In the genomic region with DNA sequence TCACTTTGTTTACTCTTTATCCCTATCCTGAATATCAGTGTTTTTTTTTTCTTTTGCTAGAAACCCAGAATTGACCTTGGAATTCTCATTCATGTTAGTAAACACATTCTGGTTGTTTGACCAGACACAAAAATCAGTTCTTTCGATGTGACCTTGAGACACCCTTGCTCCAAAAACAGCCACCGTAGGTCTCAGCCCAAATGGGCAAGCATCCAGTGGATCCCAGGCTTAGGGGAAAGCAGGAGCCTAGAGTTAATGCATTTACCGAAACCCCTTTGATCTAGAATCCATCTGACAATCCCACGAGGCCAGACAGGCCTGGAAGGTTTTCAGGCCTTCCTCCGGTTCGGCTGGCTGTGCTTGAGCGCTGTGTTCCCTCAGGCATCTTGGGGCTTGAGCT, we compare ENCODE assay signal across 15 cellular contexts. TPM values are rescaled to one million over a fixed set of nuclear protein-coding genes. Genes with fewer than 3 reads are reported as not detected.
DNase-seq lines count a peak whose midpoint lies in the region; ATAC-seq and TF ChIP-seq lines count a peak whose summit lies in the region.
"Had no signal": no experiment of that assay in that cellular context is flagged by ENCODE, and none has a peak within 500 bp of the region (broad histone marks: within the 10 kb centered on the region; RNA-seq: fewer than 3 reads in every experiment).

No MANE protein-coding gene starts in this region.

- no peak for ATAC-seq in GM19328 (IDR thresholded peaks at IDR 0.05; ENCODE audit: unreplicated experiment)
- no peak for ATAC-seq in HG02938 (IDR thresholded peaks at IDR 0.05; ENCODE audit: unreplicated experiment)

- no peaks in the 10 kb centered on the region for H3K36me3 ChIP-seq in right atrium auricular region
- no peaks in the 10 kb centered on the region for H3K36me3 ChIP-seq in parathyroid adenoma (ENCODE audit: control insufficient read depth, insufficient read depth, low read length)
- H3K36me3 ChIP-seq in neuronal stem cell (replicated peaks in 1 of 2; ENCODE audit: control insufficient read depth in 2 of 2, insufficient read depth in 2 of 2, low read length in 2 of 2): no peaks in the 10 kb centered on the region
- H3K36me3 ChIP-seq: transverse colon had no signal

- H4K5ac ChIP-seq in H9 (ENCODE audit: insufficient read length, low read depth, low read length): no peak overlapping the region

- no CpG with 5 or more reads among the region's 7 CpGs for WGBS in H9 (ENCODE audit: extremely low coverage, insufficient read length, low lambda C conversion rate)
- WGBS in neuronal stem cell (ENCODE audit: extremely low coverage in 2 of 2, insufficient read length in 2 of 2, insufficient replicate concordance in 1 of 2), 2 donors: no CpG with 5 or more reads among the region's 7 CpGs

- H2BK20ac ChIP-seq in H9 (ENCODE audit: low read depth, low read length, poor library complexity, severe bottlenecking): no peak overlapping the region

- TF ChIP-seq CTCF in H9 (conservative IDR thresholded peaks at IDR 0.05) (no peak), right atrium auricular region (IDR thresholded peaks at IDR 0.05) (no peak), parathyroid adenoma (IDR thresholded peaks at IDR 0.05) (no peak)

- H3K23me2 ChIP-seq in H9 (ENCODE audit: insufficient read length, low read depth, low read length, poor library complexity, severe bottlenecking): no peaks in the 10 kb centered on the region

- H2BK120ac ChIP-seq in H9 (ENCODE audit: low read depth, low read length, poor library complexity, severe bottlenecking) (no peak overlapping the region), neuronal stem cell (ENCODE audit: low read depth, low read length) (no peak overlapping the region)

- H4K8ac ChIP-seq in H9 (replicated peaks; ENCODE audit: insufficient read length, low read depth, low read length) (no peak overlapping the region), neuronal stem cell (ENCODE audit: low read depth, low read length) (no peak overlapping the region)

- no peak overlapping the region for H3K4me3 Mint-ChIP-seq in H9
- H3K4me3 Mint-ChIP-seq: CD4-positive, alpha-beta memory T cell had no signal

- H2AFZ ChIP-seq in H9 (ENCODE audit: low read length): no peak overlapping the region
- H2AFZ ChIP-seq in parathyroid adenoma: peak overlapping the region; percentile 25
- H2AFZ ChIP-seq in neuronal stem cell (ENCODE audit: low read length): no peak overlapping the region

- H3K9ac ChIP-seq in H9 (ENCODE audit: extremely low read depth, insufficient read length, low read length) (no peak overlapping the region), parathyroid adenoma (no peak overlapping the region), neuronal stem cell (ENCODE audit: low read depth, low read length, poor library complexity) (no peak overlapping the region)

- H3K23ac ChIP-seq in H9 (ENCODE audit: insufficient read length, low read depth, low read length) (no peak overlapping the region), neuronal stem cell (ENCODE audit: low read depth, low read length, poor library complexity) (no peak overlapping the region)

- H2AK5ac ChIP-seq in H9 (ENCODE audit: insufficient read length, low read length): no peak overlapping the region
- H2AK5ac ChIP-seq in neuronal stem cell (ENCODE audit: low read depth, low read length): no peak overlapping the region

- peaks cover 0 to 3% of the 10 kb centered on the region in 2 experiments; a peak in 2 of 5 replicates for H3K9me3 Mint-ChIP-seq in H9

- H3K79me1 ChIP-seq in H9 (ENCODE audit: insufficient read depth, low read depth, low read length, poor library complexity, severe bottlenecking): no peaks in the 10 kb centered on the region
- H3K79me1 ChIP-seq in neuronal stem cell (ENCODE audit: low read depth, low read length): no peaks in the 10 kb centered on the region

- H3K14ac ChIP-seq in H9 (ENCODE audit: insufficient read depth, low read length) (no peak overlapping the region), neuronal stem cell (ENCODE audit: low read length) (no peak overlapping the region)

- no peaks in the 10 kb centered on the region for H3K4me1 ChIP-seq in H9 (ENCODE audit: insufficient read depth, low read length)
- peaks cover 0 to 5% of the 10 kb centered on the region in 2 donors for H3K4me1 ChIP-seq in right atrium auricular region
- no peaks in the 10 kb centered on the region for H3K4me1 ChIP-seq in parathyroid adenoma
- H3K4me1 ChIP-seq in neuronal stem cell (ENCODE audit: control insufficient read depth in 2 of 2, insufficient read depth in 1 of 2, low read depth in 1 of 2, low read length in 2 of 2): peaks cover 0 to 10% of the 10 kb centered on the region in 2 donors
- H3K4me1 ChIP-seq: transverse colon had no signal

- H3K27ac ChIP-seq in H9 (ENCODE audit: insufficient read length, low read depth, low read length) (no peak overlapping the region), right atrium auricular region (peak overlapping the region in 1 of 2 donors; percentile 52), parathyroid adenoma (no peak overlapping the region), neuronal stem cell (replicated peaks; ENCODE audit: low read length) (no peak overlapping the region)

- H3K79me2 ChIP-seq in H9 (ENCODE audit: insufficient read depth, low read length): no peaks in the 10 kb centered on the region
- no peaks in the 10 kb centered on the region for H3K79me2 ChIP-seq in parathyroid adenoma

- H2BK5ac ChIP-seq in H9 (ENCODE audit: insufficient read length, low read length) (no peak overlapping the region), neuronal stem cell (ENCODE audit: low read length) (no peak overlapping the region)

- H3K27ac Mint-ChIP-seq in H9: no peak overlapping the region
- H3K27ac Mint-ChIP-seq: CD4-positive, alpha-beta memory T cell had no signal

- no peak overlapping the region for H3T11ph ChIP-seq in H9 (ENCODE audit: low read length)

- H3K4ac ChIP-seq in H9 (ENCODE audit: low read depth, low read length) (no peak overlapping the region), neuronal stem cell (ENCODE audit: low read length) (no peak overlapping the region)

- no peak overlapping the region for H3K18ac ChIP-seq in H9 (ENCODE audit: insufficient read length, low read depth, low read length)
- no peak overlapping the region for H3K18ac ChIP-seq in neuronal stem cell (ENCODE audit: low read length)

- H3K36me3 Mint-ChIP-seq in H9 (ENCODE audit: insufficient read depth in 1 of 3, low read depth in 3 of 3): peaks cover 0 to 5% (median 0%) of the 10 kb centered on the region in 3 experiments; a peak in 3 of 7 replicates
- H3K36me3 Mint-ChIP-seq: CD4-positive, alpha-beta memory T cell had no signal

- H4K20me1 ChIP-seq in H9 (ENCODE audit: control insufficient read depth, insufficient read depth, insufficient read length): no peaks in the 10 kb centered on the region

- no peaks in the 10 kb centered on the region for H3K27me3 Mint-ChIP-seq in H9 (ENCODE audit: low read depth)
- H3K27me3 Mint-ChIP-seq: CD4-positive, alpha-beta memory T cell had no signal

- peaks cover 0 to 11% of the 10 kb centered on the region in 2 experiments; a peak in 2 of 4 replicates for H3K4me1 Mint-ChIP-seq in H9
- H3K4me1 Mint-ChIP-seq: CD4-positive, alpha-beta memory T cell had no signal

- no peak overlapping the region for H2BK12ac ChIP-seq in H9 (ENCODE audit: insufficient read length, low read depth, low read length)
- H2BK12ac ChIP-seq in neuronal stem cell (ENCODE audit: low read length): no peak overlapping the region

- H3K4me3 ChIP-seq in right atrium auricular region (no peak overlapping the region), parathyroid adenoma (ENCODE audit: low read depth, low read length) (no peak overlapping the region), neuronal stem cell (ENCODE audit: low read length in 2 of 2) (no peak overlapping the region)
- H3K4me3 ChIP-seq: skin epidermis, transverse colon had no signal

- H3K4me2 ChIP-seq in H9 (ENCODE audit: insufficient read depth, insufficient read length, low read length): no peak overlapping the region
- no peak overlapping the region for H3K4me2 ChIP-seq in parathyroid adenoma (ENCODE audit: low read length)
- no peak overlapping the region for H3K4me2 ChIP-seq in neuronal stem cell (ENCODE audit: insufficient read depth, low read length, poor library complexity, severe bottlenecking)

- H3K27me3 ChIP-seq in H9 (ENCODE audit: insufficient read depth, low read length) (no peaks in the 10 kb centered on the region), right atrium auricular region (no peaks in the 10 kb centered on the region), parathyroid adenoma (ENCODE audit: control insufficient read depth, insufficient read depth, low read length) (no peaks in the 10 kb centered on the region), neuronal stem cell (ENCODE audit: control insufficient read depth in 3 of 3, insufficient read depth in 3 of 3, low read depth in 1 of 3, low read length in 3 of 3) (no peaks in the 10 kb centered on the region)
- H3K27me3 ChIP-seq: transverse colon had no signal

- H4K91ac ChIP-seq in H9 (ENCODE audit: insufficient read length, low read depth, low read length): no peak overlapping the region
- H4K91ac ChIP-seq in neuronal stem cell (ENCODE audit: low read depth, low read length, poor library complexity): no peak overlapping the region

- DNase-seq in H9: peak; percentile 5
- DNase-seq in astrocyte of the hippocampus (ENCODE audit: low read depth, low spot score): peak; percentile 39
- DNase-seq in right atrium auricular region (ENCODE audit: low spot score): peak; percentile 53
- no peak for DNase-seq in neuronal stem cell (ENCODE audit: low spot score)
- no peak for DNase-seq in retina
- DNase-seq: CD4-positive, alpha-beta memory T cell; DND-41; NCI-H187; NCI-H510A; SW 1271; transverse colon had no signal

- H3K9me3 ChIP-seq in H9 (ENCODE audit: control insufficient read depth, low read depth, low read length): no peaks in the 10 kb centered on the region
- no peaks in the 10 kb centered on the region for H3K9me3 ChIP-seq in right atrium auricular region
- no peaks in the 10 kb centered on the region for H3K9me3 ChIP-seq in parathyroid adenoma (ENCODE audit: control insufficient read depth, low read length)
- H3K9me3 ChIP-seq in neuronal stem cell (replicated peaks in 1 of 2; ENCODE audit: control insufficient read depth in 2 of 2, insufficient read depth in 1 of 2, low read depth in 1 of 2, low read length in 2 of 2): peaks cover 0 to 2% of the 10 kb centered on the region in 2 donors
- H3K9me3 ChIP-seq: transverse colon had no signal

- H2BK15ac ChIP-seq in H9 (ENCODE audit: low read depth, low read length) (no peak overlapping the region), neuronal stem cell (ENCODE audit: low read length) (no peak overlapping the region)

- no peak overlapping the region for H3K56ac ChIP-seq in H9 (ENCODE audit: insufficient read length, low read depth, low read length)

RNA-seq across cellular contexts. Expression of a gene that starts 47.6 kb away (rescaled TPM):
- total RNA-seq in H9 (2021) (80.2 and 80.3 TPM in 2 replicates), right atrium auricular region (10 to 100 TPM; 74.5 to 76.3 TPM)
- polyA plus RNA-seq in neuronal stem cell (2013, experiment 1 of 2): 28.8 TPM
- polyA plus RNA-seq in neuronal stem cell (2013, experiment 2 of 2): 29.3 TPM

Comparison
In these comparisons a context has a peak if more than half of its experiments do, and no peak if none do; other contexts are left out.
1. DNase-seq: peak in H9 (single experiment), astrocyte of the hippocampus (single experiment) and right atrium auricular region (single experiment); none in neuronal stem cell (single experiment) and retina (single experiment).